9 cellular contexts compared by ENCODE assay signal in genomic region chr16:88855736-88856121, GRCh38. TPM values are rescaled to one million over a fixed set of nuclear protein-coding genes. Genes with fewer than 3 reads are reported as not detected.
DNase-seq lines count a peak whose midpoint lies in the region; ATAC-seq, FAIRE-seq and TF ChIP-seq lines count a peak whose summit lies in the region.
"Had no signal": no experiment of that assay in that cellular context is flagged by ENCODE, and none has a peak within 500 bp of the region (broad histone marks: within the 10 kb centered on the region; RNA-seq: fewer than 3 reads in every experiment).

No MANE protein-coding gene starts in this region.

- no peak for TF ChIP-seq POLR2A in spleen (IDR thresholded peaks at IDR 0.05)

- ATAC-seq in activated CD8-positive, alpha-beta T cell treated with anti-CD3 and anti-CD28 coated beads, Interleukin-2, amount 10 ng/mL, durations not matched to agents 7 days and 5 days, result no peak

- H3K4me1 ChIP-seq in iPS DF 6.9 (ENCODE audit: control insufficient read depth, insufficient read depth, low read length) (peaks cover 4% of the 10 kb centered on the region), spleen (peaks cover 32 to 77% (median 66%) of the 10 kb centered on the region in 6 donors)

- WGBS in iPS DF 6.9 (ENCODE audit: insufficient coverage, insufficient read length), result no CpG with 5 or more reads among the region's 13 CpGs
- 86 to 96% (median 90%) methylated on average over 13 of the region's 13 CpGs for WGBS in spleen, 5 donors

- H3K27ac ChIP-seq in iPS DF 6.9 (ENCODE audit: low read length) (no peak overlapping the region), spleen (peak overlapping the region in 7 of 8 donors; percentile 72 to 94 (median 88))

- intact Hi-C loops in spleen (cut with DNase I; ENCODE audit: low total_unique reads), result loop anchor here (5.0 kb wide), 1 partner anchor 43 kb away; the partner anchor contains the start of gene APRT

- no peaks in the 10 kb centered on the region for H3K27me3 Mint-ChIP-seq in activated CD8-positive, alpha-beta T cell treated with anti-CD3 and anti-CD28 coated beads, Interleukin-2, amount 10 ng/mL, durations not matched to agents 7 days and 5 days (ENCODE audit: low read depth)

- H3K9me3 ChIP-seq in iPS DF 6.9 (ENCODE audit: control insufficient read depth, insufficient read depth, low read length) (no peaks in the 10 kb centered on the region), spleen (no peaks in the 10 kb centered on the region)

- no peaks in the 10 kb centered on the region for H3K27me3 ChIP-seq in iPS DF 6.9 (ENCODE audit: control insufficient read depth, insufficient read depth, low read length)
- no peaks in the 10 kb centered on the region for H3K27me3 ChIP-seq in spleen (replicated peaks in 1 of 7)

- no peaks in the 10 kb centered on the region for H3K9me3 Mint-ChIP-seq in activated CD8-positive, alpha-beta T cell treated with anti-CD3 and anti-CD28 coated beads, Interleukin-2, amount 10 ng/mL, durations not matched to agents 7 days and 5 days (ENCODE audit: insufficient read depth)

- peaks cover 19% of the 10 kb centered on the region for H3K36me3 Mint-ChIP-seq in activated CD8-positive, alpha-beta T cell treated with anti-CD3 and anti-CD28 coated beads, Interleukin-2, amount 10 ng/mL, durations not matched to agents 7 days and 5 days (ENCODE audit: low read depth)

- H3K4me3 ChIP-seq in HFF-Myc (replicated peaks; ENCODE audit: low read depth, low read length) (peak overlapping the region; percentile 98), iPS DF 6.9 (ENCODE audit: low read length) (peak overlapping the region; percentile 84; the same call in 1 of the 2 replicates), spleen (peak overlapping the region in 7 of 8 donors; percentile 90 to 100 (median 95))

- peak overlapping the region; percentile 74 for H3K4me3 Mint-ChIP-seq in activated CD8-positive, alpha-beta T cell treated with anti-CD3 and anti-CD28 coated beads, Interleukin-2, amount 10 ng/mL, durations not matched to agents 7 days and 5 days

- H3K4me1 Mint-ChIP-seq in activated CD8-positive, alpha-beta T cell treated with anti-CD3 and anti-CD28 coated beads, Interleukin-2, amount 10 ng/mL, durations not matched to agents 7 days and 5 days (ENCODE audit: low read depth), result peaks cover 28% of the 10 kb centered on the region

- CTCF ChIA-PET in activated CD8-positive, alpha-beta T cell treated with anti-CD3 and anti-CD28 coated beads, Interleukin-2, amount 10 ng/mL, durations not matched to agents 7 days and 5 days (lab: Charles Lee), result no interaction called here

- H3K36me3 ChIP-seq in iPS DF 6.9 (ENCODE audit: control insufficient read depth, insufficient read depth, low read length), result peaks cover 10% of the 10 kb centered on the region
- peaks cover 0 to 49% (median 20%) of the 10 kb centered on the region in 6 donors for H3K36me3 ChIP-seq in spleen

- peak overlapping the region; percentile 64 for H3K27ac Mint-ChIP-seq in activated CD8-positive, alpha-beta T cell treated with anti-CD3 and anti-CD28 coated beads, Interleukin-2, amount 10 ng/mL, durations not matched to agents 7 days and 5 days

- FAIRE-seq in RCC 7860 (lab: Jason Lieb, UNC), result no peak
- FAIRE-seq in frontal cortex (lab: Jason Lieb, UNC), result no peak

- POLR2A ChIA-PET in activated CD8-positive, alpha-beta T cell treated with anti-CD3 and anti-CD28 coated beads, Interleukin-2, amount 10 ng/mL, durations not matched to agents 7 days and 5 days (lab: Charles Lee), result interaction anchor here (0.6 to 2.7 kb wide), 2 partner anchors 43 to 46 kb away, joined by 3 to 11 read pairs; no protein-coding TSS in a partner anchor

- DNase-seq in HFF-Myc (ENCODE audit: extremely low read depth, low read depth) (no peak), iPS DF 6.9 (ENCODE audit: low read depth, low spot score) (no peak), spleen (peak; percentile 84), RCC 7860 (ENCODE audit: low spot score) (no peak), activated gamma-delta T cell treated with Interleukin-2 at 50 U/mL for 16 hours (no peak), frontal cortex (ENCODE audit: low spot score in 2 of 2) (no peak)
- DNase-seq in activated CD8-positive, alpha-beta T cell treated with anti-CD3 and anti-CD28 coated beads, Interleukin-2, amount 10 ng/mL, durations not matched to agents 7 days and 5 days, result no peak
- DNase-seq: NCI-H1417 treated with DMSO at 0.1 percent for 48 hours had no signal

- TF ChIP-seq CTCF in HFF-Myc (IDR thresholded peaks at IDR 0.05; ENCODE audit: low read depth, low read length, missing control alignments), result no peak
- TF ChIP-seq CTCF in spleen (IDR thresholded peaks at IDR 0.05 in 8 of 11, conservative IDR thresholded peaks at IDR 0.05 in 3 of 11), result no peak

RNA-seq across cellular contexts. Expression of gene GALNS, which starts 1.0 kb away (rescaled TPM):
- total RNA-seq in activated CD8-positive, alpha-beta T cell treated with anti-CD3 and anti-CD28 coated beads, Interleukin-2, amount 10 ng/mL, durations not matched to agents 7 days and 5 days, result 10 to 100 TPM; 31.1 to 33.3 TPM
- 10 to 100 TPM; 37.6 to 71.6 (median 53.4) TPM for total RNA-seq in spleen
- polyA plus RNA-seq in spleen, result 10 to 100 TPM in 2 of 3 donors, 1 to 10 TPM in 1; 9.7 to 19.5 (median 11.1) TPM
- 5.7 TPM for total RNA-seq in frontal cortex

RNA-seq across cellular contexts. Expression of gene TRAPPC2L, which starts 1.2 kb away (rescaled TPM):
- total RNA-seq in activated CD8-positive, alpha-beta T cell treated with anti-CD3 and anti-CD28 coated beads, Interleukin-2, amount 10 ng/mL, durations not matched to agents 7 days and 5 days, result 10 to 100 TPM; 61.2 to 65.3 TPM
- total RNA-seq in spleen (10 to 100 TPM; 28.9 to 44.1 (median 38.6) TPM), frontal cortex (26.5 TPM)
- 10 to 100 TPM; 55.0 to 87.5 (median 74.2) TPM for polyA plus RNA-seq in spleen

RNA-seq across cellular contexts. Expression of gene PABPN1L, which starts 10.7 kb away (rescaled TPM):
- total RNA-seq in activated CD8-positive, alpha-beta T cell treated with anti-CD3 and anti-CD28 coated beads, Interleukin-2, amount 10 ng/mL, durations not matched to agents 7 days and 5 days, result not detected
- 1 to 10 TPM in 1 of 7 donors, under 1 TPM in 2, not detected in 4; 0.72 to 1.3 (median 0.85) TPM for total RNA-seq in spleen
- under 1 TPM; 0.26 to 0.67 (median 0.29) TPM for polyA plus RNA-seq in spleen
- total RNA-seq in frontal cortex, result not detected
- total RNA-seq: pulmonary artery endothelial cell had no signal

RNA-seq across cellular contexts. Expression of gene APRT, which starts 44.0 kb away (rescaled TPM):
- 100 to 1,000 TPM; 140 to 141 TPM for total RNA-seq in activated CD8-positive, alpha-beta T cell treated with anti-CD3 and anti-CD28 coated beads, Interleukin-2, amount 10 ng/mL, durations not matched to agents 7 days and 5 days
- total RNA-seq in spleen (100 to 1,000 TPM in 3 of 7 donors, 10 to 100 TPM in 4; 84.1 to 112 (median 96.8) TPM), frontal cortex (15.9 TPM)
- polyA plus RNA-seq in spleen, result 100 to 1,000 TPM; 187 to 259 (median 225) TPM

RNA-seq across cellular contexts. Expression of gene CDT1, which starts 52.1 kb away (rescaled TPM):
- total RNA-seq in activated CD8-positive, alpha-beta T cell treated with anti-CD3 and anti-CD28 coated beads, Interleukin-2, amount 10 ng/mL, durations not matched to agents 7 days and 5 days, result 100 to 1,000 TPM; 126 to 132 TPM
- total RNA-seq in spleen (10 to 100 TPM in 2 of 7 donors, 1 to 10 TPM in 5; 1.5 to 17.2 (median 5.3) TPM), frontal cortex (1.2 TPM)
- polyA plus RNA-seq in spleen, result 1 to 10 TPM in 2 of 3 donors, under 1 TPM in 1; 1.00 to 3.9 (median 2.5) TPM
